16 cellular contexts compared by ENCODE assay signal in genomic region chr4:39047691-39048090, GRCh38. TPM values are rescaled to one million over a fixed set of nuclear protein-coding genes. Genes with fewer than 3 reads are reported as not detected.
A peak's percentile ranks its signal among the peaks of the same experiment; 100 is the strongest.
DNase-seq lines count a peak whose midpoint lies in the region; ATAC-seq, FAIRE-seq and TF ChIP-seq lines count a peak whose summit lies in the region.
"Had no signal": no experiment of that assay in that cellular context is flagged by ENCODE, and none has a peak within 500 bp of the region (broad histone marks: within the 10 kb centered on the region; RNA-seq: fewer than 3 reads in every experiment).

No MANE protein-coding gene starts in this region.

- CTCF ChIA-PET in HepG2 (lab: Yijun Ruan, JAX; ENCODE audit: low intra/inter-chr PET ratio, low total read pairs), result no interaction called here

- H3K9me2 ChIP-seq in DOHH2 (replicated peaks; ENCODE audit: control insufficient read depth, low read length), result no peaks in the 10 kb centered on the region

- H3K36me3 Mint-ChIP-seq in activated T-helper 2 cell treated with anti-CD3 and anti-CD28 coated beads, Interferon-gamma antibody, Interleukin-2, Interleukin-4, amounts not matched to agents 10 μg/mL and 5 μg/mL and 100 μg/mL, durations not matched to agents 14 hours and 24 hours and 36 hours (ENCODE audit: low read depth), result peaks cover 17% of the 10 kb centered on the region

- intact Hi-C loops in activated T-helper 2 cell treated with anti-CD3 and anti-CD28 coated beads, Interferon-gamma antibody, Interleukin-2, Interleukin-4, amounts not matched to agents 10 μg/mL and 5 μg/mL and 100 μg/mL, durations not matched to agents 14 hours and 24 hours and 36 hours (cut with micrococcal nuclease), result no loop called here
- intact Hi-C loops in HepG2 (cut with micrococcal nuclease; ENCODE audit: unreplicated experiment), result loop anchor here (10.0 kb wide), 2 partner anchors 143 to 383 kb away; partner anchors contain the start of gene KLF3

- TF ChIP-seq POLR2A in HepG2 (IDR thresholded peaks at IDR 0.05; ENCODE audit: insufficient read depth in 1 of 2, low read depth in 2 of 2, low read length in 2 of 2), result no peak

- TF ChIP-seq EP300 in HepG2 (IDR thresholded peaks at IDR 0.05; ENCODE audit: low read depth in 2 of 2, low read length in 2 of 2), result no peak
- no peak for TF ChIP-seq EP300 in HepG2 (CRISPR knock-in tag; IDR thresholded peaks at IDR 0.05; ENCODE audit: borderline replicate concordance)

- H3K4me1 ChIP-seq in BLaER1 treated with 17β-estradiol and CSF1 and Interleukin-3, amounts not matched to agents 10 nM and 100 nM, result peaks cover 23 to 49% (median 40%) of the 10 kb centered on the region in 10 experiments
- H3K4me1 ChIP-seq in DOHH2 (ENCODE audit: control insufficient read depth, low read length) (peaks cover 59% of the 10 kb centered on the region), HepG2 (ENCODE audit: insufficient read depth, low read length) (peaks cover 56% of the 10 kb centered on the region)

- H3K9ac ChIP-seq in BLaER1 treated with 17β-estradiol and CSF1 and Interleukin-3, amounts not matched to agents 10 nM and 100 nM, result no peak overlapping the region
- H3K9ac ChIP-seq in HepG2 (ENCODE audit: insufficient read depth, low read depth, low read length), result peak overlapping the region; percentile 27; the same call in 1 of the 2 replicates

- 92% methylated on average over 2 of the region's 2 CpGs for WGBS in HepG2 (ENCODE audit: low lambda C conversion rate)

- H3F3A ChIP-seq in DOHH2 (ENCODE audit: control insufficient read depth, insufficient read depth), result peaks cover 15% of the 10 kb centered on the region

- DNase-seq in activated T-helper 2 cell treated with anti-CD3 and anti-CD28 coated beads, Interferon-gamma antibody, Interleukin-2, Interleukin-4, amounts not matched to agents 10 μg/mL and 5 μg/mL and 100 μg/mL, durations not matched to agents 14 hours and 24 hours and 36 hours (ENCODE audit: low spot score), result no peak
- DNase-seq in HepG2 (ENCODE audit: low spot score) (no peak), cerebellum (ENCODE audit: low spot score) (no peak), COLO668 (lab: John Stamatoyannopoulos, UW; ENCODE audit: unreplicated experiment) (no peak)
- no peak for DNase-seq in effector CD8-positive, alpha-beta T cell (lab: John Stamatoyannopoulos, UW)
- DNase-seq: mucosa of descending colon; NCI-H1048; NCI-H2171; NK-92 treated with Interleukin-12 subunit alpha and Interleukin-12 subunit beta, amount 100 ng/mL, for 24 hours; WERI-Rb-1 had no signal

- no peak for TF ChIP-seq RAD21 in HepG2 (CRISPR knock-in tag; IDR thresholded peaks at IDR 0.05)

- peaks cover 55% of the 10 kb centered on the region for H3K4me1 Mint-ChIP-seq in activated T-helper 2 cell treated with anti-CD3 and anti-CD28 coated beads, Interferon-gamma antibody, Interleukin-2, Interleukin-4, amounts not matched to agents 10 μg/mL and 5 μg/mL and 100 μg/mL, durations not matched to agents 14 hours and 24 hours and 36 hours (ENCODE audit: low read depth)

- BruUV-seq in HepG2 (replicated peaks; lab: Mats Ljungman, UMichigan), result no TSS peak

- H3K9me3 Mint-ChIP-seq in activated T-helper 2 cell treated with anti-CD3 and anti-CD28 coated beads, Interferon-gamma antibody, Interleukin-2, Interleukin-4, amounts not matched to agents 10 μg/mL and 5 μg/mL and 100 μg/mL, durations not matched to agents 14 hours and 24 hours and 36 hours, result no peaks in the 10 kb centered on the region

- H3K27ac Mint-ChIP-seq in activated T-helper 2 cell treated with anti-CD3 and anti-CD28 coated beads, Interferon-gamma antibody, Interleukin-2, Interleukin-4, amounts not matched to agents 10 μg/mL and 5 μg/mL and 100 μg/mL, durations not matched to agents 14 hours and 24 hours and 36 hours, result peak overlapping the region; percentile 68

- H3K36me3 ChIP-seq in BLaER1 treated with 17β-estradiol and CSF1 and Interleukin-3, amounts not matched to agents 10 nM and 100 nM, result no peaks in the 10 kb centered on the region
- H3K36me3 ChIP-seq in DOHH2 (ENCODE audit: control insufficient read depth, low read length), result peaks cover 42% of the 10 kb centered on the region
- H3K36me3 ChIP-seq in HepG2 (replicated peaks in 1 of 2; ENCODE audit: control insufficient read depth in 1 of 2, insufficient read depth in 2 of 2, low read length in 2 of 2), result no peaks in the 10 kb centered on the region
- H3K36me3 ChIP-seq: WERI-Rb-1 had no signal

- ATAC-seq in HepG2, result no peak
- no peak for ATAC-seq in GM21786 (IDR thresholded peaks at IDR 0.05; ENCODE audit: unreplicated experiment)
- ATAC-seq: mucosa of descending colon had no signal

- no peaks in the 10 kb centered on the region for H3K27me3 ChIP-seq in BLaER1 treated with 17β-estradiol and CSF1 and Interleukin-3, amounts not matched to agents 10 nM and 100 nM
- no peaks in the 10 kb centered on the region for H3K27me3 ChIP-seq in DOHH2 (ENCODE audit: control insufficient read depth, low read length)
- no peaks in the 10 kb centered on the region; a peak in 1 of 5 replicates for H3K27me3 ChIP-seq in HepG2 (ENCODE audit: control insufficient read depth in 1 of 2, insufficient read depth in 2 of 2, low read length in 2 of 2)

- in situ Hi-C loops in HepG2 (cut with HindIII; ENCODE audit: extremely low pct_ligation_motif_present, low pct_unique_long_range_greater_than_20kb), result no loop called here

- POLR2A ChIA-PET in HepG2 (lab: Yijun Ruan, JAX), result no interaction called here

- peaks cover 0 to 58% (median 11%) of the 10 kb centered on the region in 11 experiments; a peak in 14 of 22 replicates for H4K20me1 ChIP-seq in BLaER1 treated with 17β-estradiol and CSF1 and Interleukin-3, amounts not matched to agents 10 nM and 100 nM
- H4K20me1 ChIP-seq in DOHH2 (ENCODE audit: control insufficient read depth, insufficient read depth, low read depth, low read length), result peaks cover 27% of the 10 kb centered on the region; the same call in 1 of the 2 replicates
- peaks cover 11% of the 10 kb centered on the region; the same call in 1 of the 2 replicates for H4K20me1 ChIP-seq in HepG2 (ENCODE audit: insufficient read depth, low read length)

- TF ChIP-seq CTCF in DOHH2 (IDR thresholded peaks at IDR 0.05; ENCODE audit: low read depth, low read length, poor library complexity, severe bottlenecking), result no peak
- no peak for TF ChIP-seq CTCF in HepG2 (CRISPR knock-in tag; IDR thresholded peaks at IDR 0.05)

- peak overlapping the region in 6 of 11 experiments; percentile 3 to 85 (median 22); a peak in 7 of 22 replicates for H3K4me2 ChIP-seq in BLaER1 treated with 17β-estradiol and CSF1 and Interleukin-3, amounts not matched to agents 10 nM and 100 nM
- H3K4me2 ChIP-seq in DOHH2 (ENCODE audit: low read length), result peak overlapping the region; percentile 33
- peak overlapping the region; percentile 77 for H3K4me2 ChIP-seq in HepG2 (ENCODE audit: low read depth, low read length)

- no peak overlapping the region for H2AFZ ChIP-seq in HepG2 (ENCODE audit: low read length)

- H3K4me3 ChIP-seq in BLaER1 treated with 17β-estradiol and CSF1 and Interleukin-3, amounts not matched to agents 10 nM and 100 nM, result no peak overlapping the region
- H3K4me3 ChIP-seq in DOHH2 (ENCODE audit: low read length) (peak overlapping the region; percentile 77; the same call in 1 of the 2 replicates), HepG2 (replicated peaks in 1 of 3; ENCODE audit: insufficient read depth in 1 of 3, low read depth in 2 of 3, low read length in 3 of 3) (no peak overlapping the region; a peak in 1 of 6 replicates)
- H3K4me3 ChIP-seq: coronary artery, mucosa of descending colon, SK-N-MC had no signal

- H3K4me3 Mint-ChIP-seq in activated T-helper 2 cell treated with anti-CD3 and anti-CD28 coated beads, Interferon-gamma antibody, Interleukin-2, Interleukin-4, amounts not matched to agents 10 μg/mL and 5 μg/mL and 100 μg/mL, durations not matched to agents 14 hours and 24 hours and 36 hours (ENCODE audit: low read depth), result peak overlapping the region; percentile 51

- H3K27me3 Mint-ChIP-seq in activated T-helper 2 cell treated with anti-CD3 and anti-CD28 coated beads, Interferon-gamma antibody, Interleukin-2, Interleukin-4, amounts not matched to agents 10 μg/mL and 5 μg/mL and 100 μg/mL, durations not matched to agents 14 hours and 24 hours and 36 hours (ENCODE audit: low read depth), result no peaks in the 10 kb centered on the region

- peaks cover 81% of the 10 kb centered on the region for H3K79me2 ChIP-seq in DOHH2 (ENCODE audit: control insufficient read depth, low read length)
- peaks cover 58% of the 10 kb centered on the region for H3K79me2 ChIP-seq in HepG2 (ENCODE audit: insufficient read depth, low read length)

- no peak for FAIRE-seq in HepG2 (lab: Jason Lieb, UNC)

- H3K27ac ChIP-seq in BLaER1 treated with 17β-estradiol and CSF1 and Interleukin-3, amounts not matched to agents 10 nM and 100 nM, result no peak overlapping the region
- H3K27ac ChIP-seq in DOHH2 (ENCODE audit: low read depth, low read length) (no peak overlapping the region), HepG2 (ENCODE audit: extremely low read length, insufficient read depth, low read length) (no peak overlapping the region)
- H3K27ac ChIP-seq: coronary artery, SK-N-MC, WERI-Rb-1 had no signal

- no peaks in the 10 kb centered on the region for H3K9me3 ChIP-seq in BLaER1 treated with 17β-estradiol and CSF1 and Interleukin-3, amounts not matched to agents 10 nM and 100 nM (replicated peaks in 1 of 11)
- H3K9me3 ChIP-seq in DOHH2 (ENCODE audit: control insufficient read depth, insufficient read depth, low read length) (no peaks in the 10 kb centered on the region), HepG2 (ENCODE audit: low read length) (no peaks in the 10 kb centered on the region)
- H3K9me3 ChIP-seq: mucosa of descending colon had no signal

RNA-seq across cellular contexts. Expression of gene KLHL5, which starts 14.3 kb away (rescaled TPM):
- 30.1 and 32.2 TPM in 2 replicates for total RNA-seq in activated T-helper 2 cell treated with anti-CD3 and anti-CD28 coated beads, Interferon-gamma antibody, Interleukin-2, Interleukin-4, amounts not matched to agents 10 μg/mL and 5 μg/mL and 100 μg/mL, durations not matched to agents 14 hours and 24 hours and 36 hours
- total RNA-seq in HepG2 (2016; rRNA removed; fragmentation: Illumina TruSeq; extraction: Trizol), result 36.2 and 45.3 TPM in 2 replicates
- total RNA-seq in HepG2 (2016; cell fraction: cytosol; rRNA removed; fragmentation: Illumina TruSeq; extraction: Trizol; ENCODE audit: low read depth), result 32.0 and 35.3 TPM in 2 replicates
- 36.6 and 44.0 TPM in 2 replicates for total RNA-seq in HepG2 (2016; cell fraction: insoluble cytoplasmic fraction; rRNA removed; fragmentation: Illumina TruSeq; extraction: Trizol)
- 75.4 and 86.1 TPM in 2 replicates for total RNA-seq in HepG2 (2016; cell fraction: membrane; rRNA removed; fragmentation: Illumina TruSeq; extraction: Trizol)
- total RNA-seq in HepG2 (2016; cell fraction: nucleus; rRNA removed; fragmentation: Illumina TruSeq; extraction: Trizol), result 26.6 and 27.0 TPM in 2 replicates
- 32.6 and 38.7 TPM in 2 replicates for polyA plus RNA-seq in HepG2 (2011; rRNA removed)
- 29.8 and 43.7 TPM in 2 replicates for polyA plus RNA-seq in HepG2 (2011; cell fraction: cytosol; rRNA removed)
- 14.9 and 17.0 TPM in 2 replicates for polyA plus RNA-seq in HepG2 (2011; cell fraction: nucleus; rRNA removed)
- 33.7 and 34.6 TPM in 2 replicates for polyA plus RNA-seq in HepG2 (2012)
- 31.2 and 34.0 TPM in 2 replicates for polyA plus RNA-seq in HepG2 (2016; cell fraction: cytosol; fragmentation: Illumina TruSeq; extraction: Trizol; ENCODE audit: low read depth)
- 39.8 and 40.2 TPM in 2 replicates for polyA plus RNA-seq in HepG2 (2016; cell fraction: insoluble cytoplasmic fraction; fragmentation: Illumina TruSeq; extraction: Trizol; ENCODE audit: low read depth)
- polyA plus RNA-seq in HepG2 (2016; cell fraction: membrane; fragmentation: Illumina TruSeq; extraction: Trizol; ENCODE audit: low read depth), result 51.9 and 59.4 TPM in 2 replicates
- 22.2 and 22.8 TPM in 2 replicates for polyA plus RNA-seq in HepG2 (2016; cell fraction: nucleus; fragmentation: Illumina TruSeq; extraction: Trizol; ENCODE audit: insufficient read depth, low read depth)
- polyA minus RNA-seq in HepG2 (2011; rRNA and poly(A)+ RNA removed; ENCODE audit: low replicate concordance), result 25.9 and 37.5 TPM in 2 replicates
- polyA minus RNA-seq in HepG2 (2011; cell fraction: cytosol; rRNA and poly(A)+ RNA removed), result 31.0 and 34.7 TPM in 2 replicates
- polyA minus RNA-seq in HepG2 (2011; cell fraction: nucleus; rRNA and poly(A)+ RNA removed), result 48.0 and 50.0 TPM in 2 replicates
- 116 TPM for total RNA-seq in cerebellum

RNA-seq across cellular contexts. Expression of gene TMEM156, which starts 15.5 kb away (rescaled TPM):
- 17.6 and 17.8 TPM in 2 replicates for total RNA-seq in activated T-helper 2 cell treated with anti-CD3 and anti-CD28 coated beads, Interferon-gamma antibody, Interleukin-2, Interleukin-4, amounts not matched to agents 10 μg/mL and 5 μg/mL and 100 μg/mL, durations not matched to agents 14 hours and 24 hours and 36 hours
- total RNA-seq in HepG2 (2016; rRNA removed; fragmentation: Illumina TruSeq; extraction: Trizol) (not detected in 2 replicates), cerebellum (0.09 TPM)
- total RNA-seq in HepG2 (2016; cell fraction: cytosol; rRNA removed; fragmentation: Illumina TruSeq; extraction: Trizol; ENCODE audit: low read depth), result not detected in 2 replicates
- not detected in 2 replicates for total RNA-seq in HepG2 (2016; cell fraction: insoluble cytoplasmic fraction; rRNA removed; fragmentation: Illumina TruSeq; extraction: Trizol)
- total RNA-seq in HepG2 (2016; cell fraction: membrane; rRNA removed; fragmentation: Illumina TruSeq; extraction: Trizol), result not detected in 2 replicates
- not detected in 2 replicates for total RNA-seq in HepG2 (2016; cell fraction: nucleus; rRNA removed; fragmentation: Illumina TruSeq; extraction: Trizol)
- polyA plus RNA-seq in HepG2 (2011; rRNA removed), result 1.2 and 1.6 TPM in 2 replicates
- polyA plus RNA-seq in HepG2 (2011; cell fraction: cytosol; rRNA removed), result 0.63 and 0.91 TPM in 2 replicates
- 0.13 and 0.31 TPM in 2 replicates for polyA plus RNA-seq in HepG2 (2011; cell fraction: nucleus; rRNA removed)
- polyA plus RNA-seq in HepG2 (2012), result 0.13 and 1.2 TPM in 2 replicates
- 0.10 TPM in 1 of 2 replicates, not detected in the other for polyA plus RNA-seq in HepG2 (2016; cell fraction: cytosol; fragmentation: Illumina TruSeq; extraction: Trizol; ENCODE audit: low read depth)
- polyA plus RNA-seq in HepG2 (2016; cell fraction: insoluble cytoplasmic fraction; fragmentation: Illumina TruSeq; extraction: Trizol; ENCODE audit: low read depth), result not detected in 2 replicates
- polyA plus RNA-seq in HepG2 (2016; cell fraction: membrane; fragmentation: Illumina TruSeq; extraction: Trizol; ENCODE audit: low read depth), result 0.13 TPM in 1 of 2 replicates, not detected in the other
- not detected in 2 replicates for polyA plus RNA-seq in HepG2 (2016; cell fraction: nucleus; fragmentation: Illumina TruSeq; extraction: Trizol; ENCODE audit: insufficient read depth, low read depth)
- polyA minus RNA-seq in HepG2 (2011; rRNA and poly(A)+ RNA removed; ENCODE audit: low replicate concordance), result 0.50 and 1.8 TPM in 2 replicates
- polyA minus RNA-seq in HepG2 (2011; cell fraction: cytosol; rRNA and poly(A)+ RNA removed), result 0.49 and 0.62 TPM in 2 replicates
- 1.2 TPM in 2 replicates for polyA minus RNA-seq in HepG2 (2011; cell fraction: nucleus; rRNA and poly(A)+ RNA removed)
- total RNA-seq: renal cortical epithelial cell had no signal

Comparison
In these comparisons a context has a peak if more than half of its experiments do, and no peak if none do; other contexts are left out.
1. H3K4me2 ChIP-seq: peak in every context shown above with its lines; median percentile 77 in HepG2; 33 in DOHH2; 22 in BLaER1 treated with 17β-estradiol and CSF1 and Interleukin-3, amounts not matched to agents 10 nM and 100 nM.
2. RNA of gene TMEM156, which starts 15.5 kb away (total RNA-seq): 17.6 to 17.8 TPM in activated T-helper 2 cell treated with anti-CD3 and anti-CD28 coated beads, Interferon-gamma antibody, Interleukin-2, Interleukin-4, amounts not matched to agents 10 μg/mL and 5 μg/mL and 100 μg/mL, durations not matched to agents 14 hours and 24 hours and 36 hours; 0.09 TPM in cerebellum (single experiment) and not detected in HepG2; every median in the first group is over 10 times any median in the second.